Comparison of ENCODE assay signal across 13 cellular contexts in the genomic region with DNA sequence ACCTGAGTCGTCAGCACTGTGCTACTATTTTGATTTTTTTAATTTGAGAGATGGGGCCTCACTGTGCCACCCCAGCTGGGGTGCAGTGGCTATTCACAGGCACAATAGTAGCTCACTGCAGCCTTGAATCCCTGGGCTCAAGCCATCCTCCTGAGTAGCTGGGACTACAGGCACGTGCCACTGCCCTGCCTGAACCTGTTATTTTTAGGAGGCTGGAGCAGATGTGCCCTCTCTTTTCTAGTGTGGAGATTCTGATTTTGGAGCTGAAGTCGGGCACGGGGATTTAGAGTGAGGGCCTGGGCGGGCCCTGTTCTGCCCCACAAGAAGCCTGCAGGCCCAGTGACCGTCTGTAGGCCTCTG. TPM values are rescaled to one million over a fixed set of nuclear protein-coding genes. Genes with fewer than 3 reads are reported as not detected.
DNase-seq lines count a peak whose midpoint lies in the region; ATAC-seq and TF ChIP-seq lines count a peak whose summit lies in the region.
"Had no signal": no experiment of that assay in that cellular context is flagged by ENCODE, and none has a peak within 500 bp of the region (broad histone marks: within the 10 kb centered on the region; RNA-seq: fewer than 3 reads in every experiment).

No MANE protein-coding gene starts in this region.

- H3K27ac ChIP-seq in DND-41 (ENCODE audit: low read length) (peak overlapping the region; percentile 62), SJSA1 (peak overlapping the region; percentile 82; the same call in 1 of the 2 replicates), esophagus muscularis mucosa (replicated peaks in 1 of 4) (peak overlapping the region; percentile 64 to 78 (median 70)), skeletal muscle tissue (ENCODE audit: low read depth, low read length) (peak overlapping the region; percentile 73)

- H3K9me3 ChIP-seq in DND-41 (ENCODE audit: insufficient read depth, low read length, severe bottlenecking): no peaks in the 10 kb centered on the region
- no peaks in the 10 kb centered on the region for H3K9me3 ChIP-seq in SJSA1 (replicated peaks)
- H3K9me3 ChIP-seq in esophagus muscularis mucosa: no peaks in the 10 kb centered on the region
- H3K9me3 ChIP-seq in skeletal muscle tissue (ENCODE audit: control insufficient read depth in 3 of 3, low read length in 3 of 3): no peaks in the 10 kb centered on the region
- H3K9me3 ChIP-seq: vagina had no signal

- H3K36me3 ChIP-seq in DND-41 (ENCODE audit: insufficient read depth, low read length) (peaks cover 46% of the 10 kb centered on the region), SJSA1 (peaks cover 69% of the 10 kb centered on the region), esophagus muscularis mucosa (peaks cover 12 to 73% (median 56%) of the 10 kb centered on the region in 4 donors), skeletal muscle tissue (ENCODE audit: control insufficient read depth in 3 of 3, insufficient read depth in 3 of 3, low read length in 3 of 3) (peaks cover 16 to 25% (median 17%) of the 10 kb centered on the region in 3 donors)

- H3K4me3 ChIP-seq in DND-41 (ENCODE audit: low read depth in 1 of 2, low read length in 2 of 2) (no peak overlapping the region), SJSA1 (no peak overlapping the region), esophagus muscularis mucosa (no peak overlapping the region), skeletal muscle tissue (ENCODE audit: low read length in 3 of 3) (no peak overlapping the region)
- H3K4me3 ChIP-seq: vagina had no signal

- H3K4me1 ChIP-seq in DND-41 (ENCODE audit: insufficient read depth, low read length) (peaks cover 14% of the 10 kb centered on the region), SJSA1 (replicated peaks) (peaks cover 19% of the 10 kb centered on the region), esophagus muscularis mucosa (peaks cover 20 to 27% (median 23%) of the 10 kb centered on the region in 4 donors), skeletal muscle tissue (ENCODE audit: control insufficient read depth in 3 of 3, insufficient read depth in 3 of 3, low read length in 3 of 3) (peaks cover 7 to 20% (median 16%) of the 10 kb centered on the region in 3 donors)

- no peaks in the 10 kb centered on the region for H4K20me1 ChIP-seq in DND-41 (ENCODE audit: insufficient read depth, low read length)

- ATAC-seq in DND-41 (ENCODE audit: insufficient read depth, low read depth) (0 out of 3 replicates have a peak, but pooled peaks have one; percentile 17), HG02973 (IDR thresholded peaks at IDR 0.05; ENCODE audit: unreplicated experiment) (no peak), GM21576 (IDR thresholded peaks at IDR 0.05; ENCODE audit: unreplicated experiment) (no peak)

- TF ChIP-seq POLR2A in esophagus muscularis mucosa (IDR thresholded peaks at IDR 0.05; ENCODE audit: low read depth): no peak

- H3K79me2 ChIP-seq in DND-41 (ENCODE audit: insufficient read depth, low read length): no peaks in the 10 kb centered on the region

- TF ChIP-seq CTCF in DND-41 (IDR thresholded peaks at IDR 0.05; ENCODE audit: borderline replicate concordance, extremely low read depth, low read length, poor library complexity, severe bottlenecking) (no peak), esophagus muscularis mucosa (IDR thresholded peaks at IDR 0.05) (no peak)

- intact Hi-C loops in esophagus muscularis mucosa (cut with DNase I): no loop called here

- H3K9ac ChIP-seq in DND-41 (ENCODE audit: low read depth, low read length): peak overlapping the region; percentile 17; the same call in 1 of the 2 replicates
- H3K9ac ChIP-seq in skeletal muscle tissue (ENCODE audit: low read depth in 1 of 3, low read length in 3 of 3): peak overlapping the region in 1 of 3 donors; percentile 25

- no peaks in the 10 kb centered on the region for H3K27me3 ChIP-seq in DND-41 (ENCODE audit: insufficient read depth, low read length, poor library complexity)
- H3K27me3 ChIP-seq in SJSA1 (replicated peaks): no peaks in the 10 kb centered on the region
- H3K27me3 ChIP-seq in esophagus muscularis mucosa: no peaks in the 10 kb centered on the region
- no peaks in the 10 kb centered on the region for H3K27me3 ChIP-seq in skeletal muscle tissue (ENCODE audit: control insufficient read depth in 3 of 3, insufficient read depth in 3 of 3, low read length in 3 of 3)
- H3K27me3 ChIP-seq: vagina had no signal

- no peak for TF ChIP-seq EP300 in esophagus muscularis mucosa (IDR thresholded peaks at IDR 0.05)

- no peak overlapping the region for H3K4me2 ChIP-seq in DND-41 (ENCODE audit: insufficient read depth, low read length)

- 78% methylated on average over 6 of the region's 6 CpGs for WGBS in esophagus muscularis mucosa

- H2AFZ ChIP-seq in DND-41 (ENCODE audit: low read depth, low read length): no peak overlapping the region

- DNase-seq in DND-41 (no peak), SJSA1 (ENCODE audit: low read depth in 1 of 2, low spot score in 2 of 2) (no peak), esophagus muscularis mucosa (ENCODE audit: extremely low spot score) (no peak), MV-4-11 (lab: John Stamatoyannopoulos, UW) (no peak)
- no peak for DNase-seq in stimulated activated CD4-positive, alpha-beta T cell treated with anti-CD3 and anti-CD28 coated beads, Interleukin-2, amount 100 ng/mL, for 48 hours
- DNase-seq: NCI-H1092 treated with DMSO at 0.1 percent for 48 hours; stimulated activated CD4-positive, alpha-beta T cell treated with anti-CD3 and anti-CD28 coated beads, Interleukin-4, amount 100 ng/mL, for 1 hour had no signal

RNA-seq across cellular contexts. Expression of a gene that starts 17.3 kb away (rescaled TPM):
- not detected in 2 replicates for total RNA-seq in SJSA1 (2014; rRNA removed; shearing (Covaris generic))
- total RNA-seq in esophagus muscularis mucosa (not detected), skeletal muscle tissue (0.52 TPM)
- total RNA-seq: NCI-H460, osteocyte, vagina had no signal

RNA-seq across cellular contexts. Expression of a gene that starts 34.2 kb away (rescaled TPM):
- 13.2 and 22.3 TPM in 2 replicates for total RNA-seq in SJSA1 (2014; rRNA removed; shearing (Covaris generic))
- total RNA-seq in esophagus muscularis mucosa (10 to 100 TPM; 37.4 to 63.0 (median 49.2) TPM), skeletal muscle tissue (30.8 TPM)

RNA-seq across cellular contexts. Expression of a gene that starts 35.9 kb away (rescaled TPM):
- 10.7 and 11.5 TPM in 2 replicates for total RNA-seq in SJSA1 (2014; rRNA removed; shearing (Covaris generic))
- total RNA-seq in esophagus muscularis mucosa: 10 to 100 TPM in 2 of 4 donors, 1 to 10 TPM in 2; 7.1 to 10.8 (median 9.4) TPM
- total RNA-seq in skeletal muscle tissue: 8.9 TPM
